Comparison of ENCODE assay signal across 1 cellular context in genomic region chr2:236585966-236586365, GRCh38.
TF ChIP-seq lines count a peak whose summit lies in the region.

No MANE protein-coding gene starts in this region.

TF ChIP-seq in H1, 55 proteins besides CTCF, POLR2A, EP300 and RAD21:
- no peak for TF ChIP-seq ATF2 (IDR thresholded peaks at IDR 0.05; ENCODE audit: low read length)
TF ChIP-seq in H1: peak in this region for 0.
